In genomic region chr18:59139615-59140286, GRCh38 we compare ENCODE assay signal across 1 cellular context.
TF ChIP-seq lines count a peak whose summit lies in the region.

SEC11C (plus strand) TSS chr18:59139884; CDS start chr18:59139949, 65 bp downstream.

TF ChIP-seq in HepG2, 621 proteins besides CTCF, POLR2A, EP300 and RAD21 (continued from another document and continues in another):
- peak; percentile 84; the same call in 1 of the 2 replicates for TF ChIP-seq ZNF230 (CRISPR knock-in tag; IDR thresholded peaks at IDR 0.05)
- TF ChIP-seq MED1 (CRISPR knock-in tag; IDR thresholded peaks at IDR 0.05) = 0 out of 2 replicates have a peak, but pooled peaks have one; percentile 14
- peak; percentile 52; the same call in 1 of the 2 replicates for TF ChIP-seq ELF1 (CRISPR knock-in tag; IDR thresholded peaks at IDR 0.05)
- TF ChIP-seq ZNF292 (CRISPR knock-in tag; IDR thresholded peaks at IDR 0.05; ENCODE audit: borderline replicate concordance, low read depth) = no peak
- TF ChIP-seq FOXK1 (CRISPR knock-in tag; IDR thresholded peaks at IDR 0.05; ENCODE audit: borderline replicate concordance, low read depth) = peak; percentile 21; the same call in 1 of the 2 replicates
- TF ChIP-seq ZNF577 (CRISPR knock-in tag; IDR thresholded peaks at IDR 0.05; ENCODE audit: borderline replicate concordance, low read depth) = no peak
- TF ChIP-seq THAP8 (CRISPR knock-in tag; IDR thresholded peaks at IDR 0.05; ENCODE audit: borderline replicate concordance) = peak; percentile 48; the same call in 1 of the 2 replicates
- peak; percentile 76 for TF ChIP-seq ZNF563 (CRISPR knock-in tag; IDR thresholded peaks at IDR 0.05)
- TF ChIP-seq KAT8 (CRISPR knock-in tag; IDR thresholded peaks at IDR 0.05) = peak; percentile 59
- TF ChIP-seq ZNF570 (CRISPR knock-in tag; IDR thresholded peaks at IDR 0.05; ENCODE audit: borderline replicate concordance) = no peak
- TF ChIP-seq ZNF614 (CRISPR knock-in tag; IDR thresholded peaks at IDR 0.05; ENCODE audit: borderline replicate concordance) = peak; percentile 38; the same call in 1 of the 2 replicates
- TF ChIP-seq FOXO1 (CRISPR knock-in tag; IDR thresholded peaks at IDR 0.05) = peak; percentile 9; the same call in 1 of the 2 replicates
- peak; percentile 60; the same call in 1 of the 2 replicates for TF ChIP-seq ZNF788 (CRISPR knock-in tag; IDR thresholded peaks at IDR 0.05; ENCODE audit: borderline replicate concordance)
- TF ChIP-seq ZSCAN5A (CRISPR knock-in tag; IDR thresholded peaks at IDR 0.05; ENCODE audit: borderline replicate concordance) = 0 out of 2 replicates have a peak, but pooled peaks have one; percentile 59
- TF ChIP-seq, protein P1, sequence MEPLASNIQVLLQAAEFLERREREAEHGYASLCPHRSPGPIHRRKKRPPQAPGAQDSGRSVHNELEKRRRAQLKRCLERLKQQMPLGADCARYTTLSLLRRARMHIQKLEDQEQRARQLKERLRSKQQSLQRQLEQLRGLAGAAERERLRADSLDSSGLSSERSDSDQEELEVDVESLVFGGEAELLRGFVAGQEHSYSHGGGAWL (CRISPR knock-in tag; IDR thresholded peaks at IDR 0.05) = peak; percentile 81
- TF ChIP-seq GATAD1 (CRISPR knock-in tag; IDR thresholded peaks at IDR 0.05) = peak; percentile 88
- TF ChIP-seq, protein P2, sequence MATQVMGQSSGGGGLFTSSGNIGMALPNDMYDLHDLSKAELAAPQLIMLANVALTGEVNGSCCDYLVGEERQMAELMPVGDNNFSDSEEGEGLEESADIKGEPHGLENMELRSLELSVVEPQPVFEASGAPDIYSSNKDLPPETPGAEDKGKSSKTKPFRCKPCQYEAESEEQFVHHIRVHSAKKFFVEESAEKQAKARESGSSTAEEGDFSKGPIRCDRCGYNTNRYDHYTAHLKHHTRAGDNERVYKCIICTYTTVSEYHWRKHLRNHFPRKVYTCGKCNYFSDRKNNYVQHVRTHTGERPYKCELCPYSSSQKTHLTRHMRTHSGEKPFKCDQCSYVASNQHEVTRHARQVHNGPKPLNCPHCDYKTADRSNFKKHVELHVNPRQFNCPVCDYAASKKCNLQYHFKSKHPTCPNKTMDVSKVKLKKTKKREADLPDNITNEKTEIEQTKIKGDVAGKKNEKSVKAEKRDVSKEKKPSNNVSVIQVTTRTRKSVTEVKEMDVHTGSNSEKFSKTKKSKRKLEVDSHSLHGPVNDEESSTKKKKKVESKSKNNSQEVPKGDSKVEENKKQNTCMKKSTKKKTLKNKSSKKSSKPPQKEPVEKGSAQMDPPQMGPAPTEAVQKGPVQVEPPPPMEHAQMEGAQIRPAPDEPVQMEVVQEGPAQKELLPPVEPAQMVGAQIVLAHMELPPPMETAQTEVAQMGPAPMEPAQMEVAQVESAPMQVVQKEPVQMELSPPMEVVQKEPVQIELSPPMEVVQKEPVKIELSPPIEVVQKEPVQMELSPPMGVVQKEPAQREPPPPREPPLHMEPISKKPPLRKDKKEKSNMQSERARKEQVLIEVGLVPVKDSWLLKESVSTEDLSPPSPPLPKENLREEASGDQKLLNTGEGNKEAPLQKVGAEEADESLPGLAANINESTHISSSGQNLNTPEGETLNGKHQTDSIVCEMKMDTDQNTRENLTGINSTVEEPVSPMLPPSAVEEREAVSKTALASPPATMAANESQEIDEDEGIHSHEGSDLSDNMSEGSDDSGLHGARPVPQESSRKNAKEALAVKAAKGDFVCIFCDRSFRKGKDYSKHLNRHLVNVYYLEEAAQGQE (IDR thresholded peaks at IDR 0.05; ENCODE audit: borderline replicate concordance in 1 of 2, low read depth in 1 of 2, low read length in 2 of 2) = peak in 1 of 2 experiments; percentile 38; a peak in 1 of 4 replicates
- TF ChIP-seq, protein P3, sequence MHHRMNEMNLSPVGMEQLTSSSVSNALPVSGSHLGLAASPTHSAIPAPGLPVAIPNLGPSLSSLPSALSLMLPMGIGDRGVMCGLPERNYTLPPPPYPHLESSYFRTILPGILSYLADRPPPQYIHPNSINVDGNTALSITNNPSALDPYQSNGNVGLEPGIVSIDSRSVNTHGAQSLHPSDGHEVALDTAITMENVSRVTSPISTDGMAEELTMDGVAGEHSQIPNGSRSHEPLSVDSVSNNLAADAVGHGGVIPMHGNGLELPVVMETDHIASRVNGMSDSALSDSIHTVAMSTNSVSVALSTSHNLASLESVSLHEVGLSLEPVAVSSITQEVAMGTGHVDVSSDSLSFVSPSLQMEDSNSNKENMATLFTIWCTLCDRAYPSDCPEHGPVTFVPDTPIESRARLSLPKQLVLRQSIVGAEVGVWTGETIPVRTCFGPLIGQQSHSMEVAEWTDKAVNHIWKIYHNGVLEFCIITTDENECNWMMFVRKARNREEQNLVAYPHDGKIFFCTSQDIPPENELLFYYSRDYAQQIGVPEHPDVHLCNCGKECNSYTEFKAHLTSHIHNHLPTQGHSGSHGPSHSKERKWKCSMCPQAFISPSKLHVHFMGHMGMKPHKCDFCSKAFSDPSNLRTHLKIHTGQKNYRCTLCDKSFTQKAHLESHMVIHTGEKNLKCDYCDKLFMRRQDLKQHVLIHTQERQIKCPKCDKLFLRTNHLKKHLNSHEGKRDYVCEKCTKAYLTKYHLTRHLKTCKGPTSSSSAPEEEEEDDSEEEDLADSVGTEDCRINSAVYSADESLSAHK (CRISPR knock-in tag; IDR thresholded peaks at IDR 0.05; ENCODE audit: borderline replicate concordance) = 0 out of 2 replicates have a peak, but pooled peaks have one; percentile 15
- TF ChIP-seq, protein P4, sequence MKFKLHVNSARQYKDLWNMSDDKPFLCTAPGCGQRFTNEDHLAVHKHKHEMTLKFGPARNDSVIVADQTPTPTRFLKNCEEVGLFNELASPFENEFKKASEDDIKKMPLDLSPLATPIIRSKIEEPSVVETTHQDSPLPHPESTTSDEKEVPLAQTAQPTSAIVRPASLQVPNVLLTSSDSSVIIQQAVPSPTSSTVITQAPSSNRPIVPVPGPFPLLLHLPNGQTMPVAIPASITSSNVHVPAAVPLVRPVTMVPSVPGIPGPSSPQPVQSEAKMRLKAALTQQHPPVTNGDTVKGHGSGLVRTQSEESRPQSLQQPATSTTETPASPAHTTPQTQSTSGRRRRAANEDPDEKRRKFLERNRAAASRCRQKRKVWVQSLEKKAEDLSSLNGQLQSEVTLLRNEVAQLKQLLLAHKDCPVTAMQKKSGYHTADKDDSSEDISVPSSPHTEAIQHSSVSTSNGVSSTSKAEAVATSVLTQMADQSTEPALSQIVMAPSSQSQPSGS (CRISPR knock-in tag; IDR thresholded peaks at IDR 0.05) = peak; percentile 11; the same call in 1 of the 2 replicates
- TF ChIP-seq NFE2 (CRISPR knock-in tag; IDR thresholded peaks at IDR 0.05) = no peak
- peak; percentile 73 for TF ChIP-seq ZNF546 (CRISPR knock-in tag; conservative IDR thresholded peaks at IDR 0.05)
- TF ChIP-seq ZSCAN12 (CRISPR knock-in tag; IDR thresholded peaks at IDR 0.05) = no peak
- TF ChIP-seq CREM (IDR thresholded peaks at IDR 0.05) = peak; percentile 87
- TF ChIP-seq CREM (CRISPR knock-in tag; IDR thresholded peaks at IDR 0.05) = no peak
- TF ChIP-seq, protein P5, sequence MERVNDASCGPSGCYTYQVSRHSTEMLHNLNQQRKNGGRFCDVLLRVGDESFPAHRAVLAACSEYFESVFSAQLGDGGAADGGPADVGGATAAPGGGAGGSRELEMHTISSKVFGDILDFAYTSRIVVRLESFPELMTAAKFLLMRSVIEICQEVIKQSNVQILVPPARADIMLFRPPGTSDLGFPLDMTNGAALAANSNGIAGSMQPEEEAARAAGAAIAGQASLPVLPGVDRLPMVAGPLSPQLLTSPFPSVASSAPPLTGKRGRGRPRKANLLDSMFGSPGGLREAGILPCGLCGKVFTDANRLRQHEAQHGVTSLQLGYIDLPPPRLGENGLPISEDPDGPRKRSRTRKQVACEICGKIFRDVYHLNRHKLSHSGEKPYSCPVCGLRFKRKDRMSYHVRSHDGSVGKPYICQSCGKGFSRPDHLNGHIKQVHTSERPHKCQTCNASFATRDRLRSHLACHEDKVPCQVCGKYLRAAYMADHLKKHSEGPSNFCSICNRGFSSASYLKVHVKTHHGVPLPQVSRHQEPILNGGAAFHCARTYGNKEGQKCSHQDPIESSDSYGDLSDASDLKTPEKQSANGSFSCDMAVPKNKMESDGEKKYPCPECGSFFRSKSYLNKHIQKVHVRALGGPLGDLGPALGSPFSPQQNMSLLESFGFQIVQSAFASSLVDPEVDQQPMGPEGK (CRISPR knock-in tag; IDR thresholded peaks at IDR 0.05) = peak; percentile 46; the same call in 1 of the 2 replicates
- 0 out of 2 replicates have a peak, but pooled peaks have one; percentile 58 for TF ChIP-seq GTF3A (CRISPR knock-in tag; conservative IDR thresholded peaks at IDR 0.05)
- TF ChIP-seq LCORL (IDR thresholded peaks at IDR 0.05) = no peak
- TF ChIP-seq LCORL (CRISPR knock-in tag; IDR thresholded peaks at IDR 0.05) = peak; percentile 29; the same call in 1 of the 2 replicates
- TF ChIP-seq MTA1 (CRISPR knock-in tag; IDR thresholded peaks at IDR 0.05; ENCODE audit: borderline replicate concordance) = peak; percentile 57; the same call in 1 of the 2 replicates
- peak; percentile 72; the same call in 1 of the 2 replicates for TF ChIP-seq ZNF34 (CRISPR knock-in tag; IDR thresholded peaks at IDR 0.05; ENCODE audit: borderline replicate concordance)
- no peak for TF ChIP-seq NR2F1 (CRISPR knock-in tag; IDR thresholded peaks at IDR 0.05)
- TF ChIP-seq GABPA (IDR thresholded peaks at IDR 0.05; ENCODE audit: low read depth, low read length) = no peak
- peak; percentile 43; the same call in 1 of the 2 replicates for TF ChIP-seq GABPA (CRISPR knock-in tag; IDR thresholded peaks at IDR 0.05; ENCODE audit: low read depth)
- TF ChIP-seq HES4 (CRISPR knock-in tag; IDR thresholded peaks at IDR 0.05; ENCODE audit: borderline replicate concordance) = peak; percentile 72; the same call in 1 of the 2 replicates
- TF ChIP-seq, protein P6, sequence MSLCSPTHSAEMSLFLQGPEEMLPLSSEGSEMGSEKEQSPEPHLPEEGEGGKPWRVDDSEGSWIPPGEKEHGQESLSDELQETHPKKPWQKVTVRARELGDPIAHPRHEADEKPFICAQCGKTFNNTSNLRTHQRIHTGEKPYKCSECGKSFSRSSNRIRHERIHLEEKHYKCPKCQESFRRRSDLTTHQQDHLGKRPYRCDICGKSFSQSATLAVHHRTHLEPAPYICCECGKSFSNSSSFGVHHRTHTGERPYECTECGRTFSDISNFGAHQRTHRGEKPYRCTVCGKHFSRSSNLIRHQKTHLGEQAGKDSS (CRISPR knock-in tag; IDR thresholded peaks at IDR 0.05; ENCODE audit: borderline replicate concordance, low read depth) = peak; percentile 43; the same call in 1 of the 2 replicates
- peak; percentile 8; the same call in 1 of the 2 replicates for TF ChIP-seq ZNF572 (CRISPR knock-in tag; IDR thresholded peaks at IDR 0.05)
- TF ChIP-seq, protein P7, sequence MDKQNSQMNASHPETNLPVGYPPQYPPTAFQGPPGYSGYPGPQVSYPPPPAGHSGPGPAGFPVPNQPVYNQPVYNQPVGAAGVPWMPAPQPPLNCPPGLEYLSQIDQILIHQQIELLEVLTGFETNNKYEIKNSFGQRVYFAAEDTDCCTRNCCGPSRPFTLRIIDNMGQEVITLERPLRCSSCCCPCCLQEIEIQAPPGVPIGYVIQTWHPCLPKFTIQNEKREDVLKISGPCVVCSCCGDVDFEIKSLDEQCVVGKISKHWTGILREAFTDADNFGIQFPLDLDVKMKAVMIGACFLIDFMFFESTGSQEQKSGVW (CRISPR knock-in tag; IDR thresholded peaks at IDR 0.05; ENCODE audit: borderline replicate concordance) = no peak
- no peak for TF ChIP-seq KLF12 (CRISPR knock-in tag; IDR thresholded peaks at IDR 0.05; ENCODE audit: borderline replicate concordance)
- TF ChIP-seq HNRNPLL (IDR thresholded peaks at IDR 0.05; ENCODE audit: low read depth, low read length, poor library complexity, severe bottlenecking) = peak; percentile 71
- TF ChIP-seq IRF9 (CRISPR knock-in tag; IDR thresholded peaks at IDR 0.05; ENCODE audit: borderline replicate concordance) = 0 out of 2 replicates have a peak, but pooled peaks have one; percentile 6
- TF ChIP-seq, protein P8, sequence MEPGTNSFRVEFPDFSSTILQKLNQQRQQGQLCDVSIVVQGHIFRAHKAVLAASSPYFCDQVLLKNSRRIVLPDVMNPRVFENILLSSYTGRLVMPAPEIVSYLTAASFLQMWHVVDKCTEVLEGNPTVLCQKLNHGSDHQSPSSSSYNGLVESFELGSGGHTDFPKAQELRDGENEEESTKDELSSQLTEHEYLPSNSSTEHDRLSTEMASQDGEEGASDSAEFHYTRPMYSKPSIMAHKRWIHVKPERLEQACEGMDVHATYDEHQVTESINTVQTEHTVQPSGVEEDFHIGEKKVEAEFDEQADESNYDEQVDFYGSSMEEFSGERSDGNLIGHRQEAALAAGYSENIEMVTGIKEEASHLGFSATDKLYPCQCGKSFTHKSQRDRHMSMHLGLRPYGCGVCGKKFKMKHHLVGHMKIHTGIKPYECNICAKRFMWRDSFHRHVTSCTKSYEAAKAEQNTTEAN (CRISPR knock-in tag; conservative IDR thresholded peaks at IDR 0.05) = no peak
- TF ChIP-seq RXRA (CRISPR knock-in tag; IDR thresholded peaks at IDR 0.05) = no peak
